Comparison of ENCODE assay signal across 1 cellular context in genomic region chr12:26318661-26319068, GRCh38.
TF ChIP-seq lines count a peak whose summit lies in the region.

No MANE protein-coding gene starts in this region.

TF ChIP-seq in HepG2, 621 proteins besides CTCF, POLR2A, EP300 and RAD21 (continued from another document):
- TF ChIP-seq ZNF691 (CRISPR knock-in tag; IDR thresholded peaks at IDR 0.05; ENCODE audit: borderline replicate concordance, low read depth) (peak; percentile 72; the same call in 1 of the 2 replicates), ZNF503 (CRISPR knock-in tag; IDR thresholded peaks at IDR 0.05) (no peak), NCOA1 (CRISPR knock-in tag; IDR thresholded peaks at IDR 0.05) (no peak), MYC (CRISPR knock-in tag; IDR thresholded peaks at IDR 0.05; ENCODE audit: borderline replicate concordance) (peak; percentile 72), MAFF (IDR thresholded peaks at IDR 0.05; ENCODE audit: low read depth, low read length) (peak; percentile 44; the same call in 1 of the 2 replicates), ZNF598 (CRISPR knock-in tag; IDR thresholded peaks at IDR 0.05; ENCODE audit: borderline replicate concordance) (peak; percentile 74; the same call in 1 of the 2 replicates), AHR (CRISPR knock-in tag; IDR thresholded peaks at IDR 0.05) (no peak), ZNF160 (CRISPR knock-in tag; IDR thresholded peaks at IDR 0.05) (0 out of 2 replicates have a peak, but pooled peaks have one; percentile 55), SOX6 (IDR thresholded peaks at IDR 0.05) (no peak), SOX6 (CRISPR knock-in tag; IDR thresholded peaks at IDR 0.05) (peak; percentile 50), IRF2 (CRISPR knock-in tag; IDR thresholded peaks at IDR 0.05) (0 out of 2 replicates have a peak, but pooled peaks have one; percentile 20), SP1 (IDR thresholded peaks at IDR 0.05) (no peak), SP1 (CRISPR knock-in tag; IDR thresholded peaks at IDR 0.05) (no peak), TEAD3 (CRISPR knock-in tag; optimal IDR thresholded peaks at IDR 0.05; ENCODE audit: borderline replicate concordance) (peak; percentile 59), ZNF510 (CRISPR knock-in tag; IDR thresholded peaks at IDR 0.05; ENCODE audit: low read depth) (0 out of 2 replicates have a peak, but pooled peaks have one; percentile 34), ZNF260 (CRISPR knock-in tag; IDR thresholded peaks at IDR 0.05; ENCODE audit: borderline replicate concordance, low read depth) (no peak), NR2C2 (CRISPR knock-in tag; IDR thresholded peaks at IDR 0.05; ENCODE audit: borderline replicate concordance) (peak; percentile 74), KMT2B (CRISPR knock-in tag; IDR thresholded peaks at IDR 0.05) (0 out of 2 replicates have a peak, but pooled peaks have one; percentile 23), NR2F6 (IDR thresholded peaks at IDR 0.05) (peak; percentile 80), NR2F6 (CRISPR knock-in tag; IDR thresholded peaks at IDR 0.05) (peak; percentile 91), ZNF792 (CRISPR knock-in tag; IDR thresholded peaks at IDR 0.05) (0 out of 2 replicates have a peak, but pooled peaks have one; percentile 26), ZNF10 (CRISPR knock-in tag; IDR thresholded peaks at IDR 0.05; ENCODE audit: borderline replicate concordance, low read depth) (no peak), ELF3 (CRISPR knock-in tag; IDR thresholded peaks at IDR 0.05) (0 out of 2 replicates have a peak, but pooled peaks have one; percentile 42), ZMYM4 (CRISPR knock-in tag; IDR thresholded peaks at IDR 0.05) (peak; percentile 47; the same call in 1 of the 2 replicates), YEATS4 (CRISPR knock-in tag; IDR thresholded peaks at IDR 0.05; ENCODE audit: borderline replicate concordance) (no peak; the same call in 1 of the 2 replicates), MLXIP (CRISPR knock-in tag; IDR thresholded peaks at IDR 0.05; ENCODE audit: borderline replicate concordance) (no peak), ZNF317 (CRISPR knock-in tag; IDR thresholded peaks at IDR 0.05) (no peak), ZNF713 (CRISPR knock-in tag; IDR thresholded peaks at IDR 0.05) (no peak), ZNF230 (CRISPR knock-in tag; IDR thresholded peaks at IDR 0.05) (0 out of 2 replicates have a peak, but pooled peaks have one; percentile 36), RAD51 (IDR thresholded peaks at IDR 0.05; ENCODE audit: borderline replicate concordance) (peak; percentile 24; the same call in 1 of the 2 replicates), LCORL (IDR thresholded peaks at IDR 0.05) (no peak), LCORL (CRISPR knock-in tag; IDR thresholded peaks at IDR 0.05) (peak; percentile 71; the same call in 1 of the 2 replicates), ZNF605 (CRISPR knock-in tag; IDR thresholded peaks at IDR 0.05) (no peak; the same call in 1 of the 2 replicates)
- TF ChIP-seq, protein P1, sequence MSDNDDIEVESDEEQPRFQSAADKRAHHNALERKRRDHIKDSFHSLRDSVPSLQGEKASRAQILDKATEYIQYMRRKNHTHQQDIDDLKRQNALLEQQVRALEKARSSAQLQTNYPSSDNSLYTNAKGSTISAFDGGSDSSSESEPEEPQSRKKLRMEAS (IDR thresholded peaks at IDR 0.05): peak; percentile 68
- TF ChIP-seq, protein P2, sequence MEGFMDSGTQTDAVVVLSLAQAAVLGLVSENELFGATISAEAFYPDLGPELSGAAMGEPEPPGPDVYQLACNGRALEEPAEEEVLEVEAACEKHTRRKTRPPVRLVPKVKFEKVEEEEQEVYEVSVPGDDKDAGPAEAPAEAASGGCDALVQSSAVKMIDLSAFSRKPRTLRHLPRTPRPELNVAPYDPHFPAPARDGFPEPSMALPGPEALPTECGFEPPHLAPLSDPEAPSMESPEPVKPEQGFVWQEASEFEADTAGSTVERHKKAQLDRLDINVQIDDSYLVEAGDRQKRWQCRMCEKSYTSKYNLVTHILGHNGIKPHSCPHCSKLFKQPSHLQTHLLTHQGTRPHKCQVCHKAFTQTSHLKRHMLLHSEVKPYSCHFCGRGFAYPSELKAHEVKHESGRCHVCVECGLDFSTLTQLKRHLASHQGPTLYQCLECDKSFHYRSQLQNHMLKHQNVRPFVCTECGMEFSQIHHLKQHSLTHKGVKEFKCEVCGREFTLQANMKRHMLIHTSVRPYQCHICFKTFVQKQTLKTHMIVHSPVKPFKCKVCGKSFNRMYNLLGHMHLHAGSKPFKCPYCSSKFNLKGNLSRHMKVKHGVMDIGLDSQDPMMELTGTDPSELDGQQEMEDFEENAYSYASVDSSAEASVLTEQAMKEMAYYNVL (CRISPR knock-in tag; IDR thresholded peaks at IDR 0.05; ENCODE audit: borderline replicate concordance): peak; percentile 38; the same call in 1 of the 2 replicates
- TF ChIP-seq, protein P3, sequence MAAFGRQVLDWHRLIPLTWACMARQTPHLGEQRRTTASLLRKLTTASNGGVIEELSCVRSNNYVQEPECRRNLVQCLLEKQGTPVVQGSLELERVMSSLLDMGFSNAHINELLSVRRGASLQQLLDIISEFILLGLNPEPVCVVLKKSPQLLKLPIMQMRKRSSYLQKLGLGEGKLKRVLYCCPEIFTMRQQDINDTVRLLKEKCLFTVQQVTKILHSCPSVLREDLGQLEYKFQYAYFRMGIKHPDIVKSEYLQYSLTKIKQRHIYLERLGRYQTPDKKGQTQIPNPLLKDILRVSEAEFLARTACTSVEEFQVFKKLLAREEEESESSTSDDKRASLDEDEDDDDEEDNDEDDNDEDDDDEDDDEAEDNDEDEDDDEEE (CRISPR knock-in tag; IDR thresholded peaks at IDR 0.05): no peak
- TF ChIP-seq, protein P4, sequence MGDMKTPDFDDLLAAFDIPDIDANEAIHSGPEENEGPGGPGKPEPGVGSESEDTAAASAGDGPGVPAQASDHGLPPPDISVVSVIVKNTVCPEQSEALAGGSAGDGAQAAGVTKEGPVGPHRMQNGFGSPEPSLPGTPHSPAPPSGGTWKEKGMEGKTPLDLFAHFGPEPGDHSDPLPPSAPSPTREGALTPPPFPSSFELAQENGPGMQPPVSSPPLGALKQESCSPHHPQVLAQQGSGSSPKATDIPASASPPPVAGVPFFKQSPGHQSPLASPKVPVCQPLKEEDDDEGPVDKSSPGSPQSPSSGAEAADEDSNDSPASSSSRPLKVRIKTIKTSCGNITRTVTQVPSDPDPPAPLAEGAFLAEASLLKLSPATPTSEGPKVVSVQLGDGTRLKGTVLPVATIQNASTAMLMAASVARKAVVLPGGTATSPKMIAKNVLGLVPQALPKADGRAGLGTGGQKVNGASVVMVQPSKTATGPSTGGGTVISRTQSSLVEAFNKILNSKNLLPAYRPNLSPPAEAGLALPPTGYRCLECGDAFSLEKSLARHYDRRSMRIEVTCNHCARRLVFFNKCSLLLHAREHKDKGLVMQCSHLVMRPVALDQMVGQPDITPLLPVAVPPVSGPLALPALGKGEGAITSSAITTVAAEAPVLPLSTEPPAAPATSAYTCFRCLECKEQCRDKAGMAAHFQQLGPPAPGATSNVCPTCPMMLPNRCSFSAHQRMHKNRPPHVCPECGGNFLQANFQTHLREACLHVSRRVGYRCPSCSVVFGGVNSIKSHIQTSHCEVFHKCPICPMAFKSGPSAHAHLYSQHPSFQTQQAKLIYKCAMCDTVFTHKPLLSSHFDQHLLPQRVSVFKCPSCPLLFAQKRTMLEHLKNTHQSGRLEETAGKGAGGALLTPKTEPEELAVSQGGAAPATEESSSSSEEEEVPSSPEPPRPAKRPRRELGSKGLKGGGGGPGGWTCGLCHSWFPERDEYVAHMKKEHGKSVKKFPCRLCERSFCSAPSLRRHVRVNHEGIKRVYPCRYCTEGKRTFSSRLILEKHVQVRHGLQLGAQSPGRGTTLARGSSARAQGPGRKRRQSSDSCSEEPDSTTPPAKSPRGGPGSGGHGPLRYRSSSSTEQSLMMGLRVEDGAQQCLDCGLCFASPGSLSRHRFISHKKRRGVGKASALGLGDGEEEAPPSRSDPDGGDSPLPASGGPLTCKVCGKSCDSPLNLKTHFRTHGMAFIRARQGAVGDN (CRISPR knock-in tag; IDR thresholded peaks at IDR 0.05): peak; percentile 81
